8 cellular contexts compared by ENCODE assay signal in the genomic region with DNA sequence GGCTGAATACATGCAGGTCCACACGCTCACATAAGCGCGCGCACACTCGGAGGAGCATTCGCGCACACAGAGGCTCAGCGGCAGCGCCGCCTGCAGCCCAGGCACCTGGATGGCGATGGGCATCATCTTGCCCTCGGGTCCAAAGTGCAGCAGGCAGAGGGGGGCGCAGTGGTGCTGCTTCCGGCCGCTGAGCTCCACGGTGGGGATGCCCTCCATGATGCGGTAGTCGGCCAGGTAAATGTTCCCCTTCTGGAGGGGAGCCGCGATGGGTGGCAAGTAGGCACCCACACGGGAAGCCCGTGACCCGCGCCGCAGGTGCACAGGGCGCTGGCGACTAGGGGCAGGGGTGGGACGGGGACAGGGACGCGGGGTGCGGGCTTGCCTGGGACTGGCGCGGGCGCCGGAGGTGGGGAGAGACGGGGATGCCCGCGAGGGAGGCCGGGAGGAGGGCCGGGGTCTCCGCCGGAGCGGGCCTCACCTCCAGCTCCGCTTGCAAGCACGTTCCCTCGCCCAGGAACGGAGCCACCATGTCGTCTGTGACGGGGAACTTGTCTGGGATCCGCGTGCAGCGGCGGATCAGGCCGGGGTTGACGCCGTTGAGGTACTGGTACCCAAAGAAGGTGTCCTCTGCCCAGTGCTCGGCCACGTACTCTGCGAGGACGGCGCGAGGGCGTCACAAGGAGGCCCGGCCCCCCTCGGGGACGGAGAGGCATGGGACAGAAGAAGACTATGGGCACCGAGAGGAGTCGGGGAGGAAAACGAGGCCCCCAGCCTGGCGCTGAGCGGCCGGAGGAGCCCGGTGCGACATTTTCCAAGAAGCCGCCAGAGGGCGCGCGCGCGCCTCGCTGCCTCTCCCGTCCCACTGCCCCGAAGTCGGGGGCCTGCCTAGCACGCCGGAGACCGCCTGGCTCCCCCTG. TPM values are rescaled to one million over a fixed set of nuclear protein-coding genes. Genes with fewer than 3 reads are reported as not detected.
DNase-seq lines count a peak whose midpoint lies in the region; ATAC-seq and TF ChIP-seq lines count a peak whose summit lies in the region.

No MANE protein-coding gene starts in this region.

- H3K27ac Mint-ChIP-seq in Calu3 (ENCODE audit: unreplicated experiment) (no peak overlapping the region), chondrocyte (ENCODE audit: unreplicated experiment) (no peak overlapping the region)

- peaks cover 7% of the 10 kb centered on the region for H3K4me1 ChIP-seq in HEK293 (ENCODE audit: control insufficient read depth, insufficient read depth, low read length)

- POLR2A ChIA-PET in HEK293 (lab: Yijun Ruan, JAX): interaction anchor here (0.6 to 1.3 kb wide), 11 partner anchors 9 to 304 kb away, joined by 3 to 7 read pairs (median 3); partner anchors contain the start of gene CTC1

- peak overlapping the region; percentile 55 for H3K4me3 ChIP-seq in HEK293 (ENCODE audit: low read depth, low read length)

- H3K27me3 Mint-ChIP-seq in Calu3 (ENCODE audit: unreplicated experiment) (peaks cover 47% of the 10 kb centered on the region), chondrocyte (ENCODE audit: low read depth) (peaks cover 36% of the 10 kb centered on the region)

- BruUV-seq in Calu3 (replicated peaks; lab: Mats Ljungman, UMichigan): no TSS peak

- peak; percentile 84 for ATAC-seq in left colon
- no peak for ATAC-seq in HG03521 (IDR thresholded peaks at IDR 0.05; ENCODE audit: unreplicated experiment)

- no peaks in the 10 kb centered on the region for H3K4me1 Mint-ChIP-seq in Calu3 (ENCODE audit: low read depth, unreplicated experiment)
- peaks cover 8% of the 10 kb centered on the region for H3K4me1 Mint-ChIP-seq in chondrocyte (ENCODE audit: low read depth)

- intact Hi-C loops in Calu3 (cut with micrococcal nuclease; ENCODE audit: unreplicated experiment) (loop anchor here (5.0 kb wide), 1 partner anchor 38 kb away; the partner anchor contains the start of gene ALOXE3), left colon (cut with DNase I, micrococcal nuclease) (loop anchor here in 1 of 2 donors (10.0 kb wide), 1 partner anchor 225 kb away; no protein-coding TSS in a partner anchor)

- DNase-seq in Calu3 (peak; percentile 75), NCI-H2171 treated with DMSO at 0.1 percent for 48 hours (lab: John Stamatoyannopoulos, UW) (peak; percentile 88), chondrocyte (ENCODE audit: low spot score) (no peak), left colon (peak; percentile 62 to 80)
- DNase-seq in activated CD4-positive, alpha-beta T cell treated with anti-CD3 and anti-CD28 coated beads for 1 hour: peak; percentile 68
- DNase-seq in stimulated activated CD4-positive, alpha-beta T cell treated with anti-CD3 and anti-CD28 coated beads, Interleukin-1b, Interleukin-23, amount 100 ng/mL, for 4 hours (ENCODE audit: low read depth in 2 of 2): peak; percentile 76 to 78

- H3K9me3 ChIP-seq in HEK293 (ENCODE audit: control insufficient read depth, insufficient read depth, low read depth, low read length): no peaks in the 10 kb centered on the region; the same call in 1 of the 2 replicates

- no peaks in the 10 kb centered on the region for H3K36me3 Mint-ChIP-seq in Calu3 (ENCODE audit: insufficient read depth, unreplicated experiment)
- no peaks in the 10 kb centered on the region for H3K36me3 Mint-ChIP-seq in chondrocyte (ENCODE audit: low read depth)

- TF ChIP-seq CTCF in Calu3 (IDR thresholded peaks at IDR 0.05; ENCODE audit: unreplicated experiment) (peak; percentile 58), HEK293 (tag by site-specific recombination; IDR thresholded peaks at IDR 0.05) (peak; percentile 99), chondrocyte (IDR thresholded peaks at IDR 0.05) (peak; percentile 93)

- H3K4me3 Mint-ChIP-seq in Calu3 (ENCODE audit: low read depth, unreplicated experiment): peak overlapping the region; percentile 67
- H3K4me3 Mint-ChIP-seq in chondrocyte (ENCODE audit: unreplicated experiment): peak overlapping the region; percentile 75

- peak overlapping the region; percentile 79 for H3K27ac ChIP-seq in HEK293 (ENCODE audit: extremely low read depth, low read depth, low read length)

- peaks cover 0 to 5% of the 10 kb centered on the region in 2 experiments; a peak in 1 of 3 replicates for H3K36me3 ChIP-seq in HEK293 (ENCODE audit: control insufficient read depth in 2 of 2, insufficient read depth in 1 of 2, low read length in 2 of 2)

- CTCF ChIA-PET in Calu3 (lab: Charles Lee) (interaction anchor here (0.8 to 0.9 kb wide), 2 partner anchors 13 to 39 kb away, joined by 3 read pairs; no protein-coding TSS in a partner anchor), HEK293 (lab: Yijun Ruan, JAX) (interaction anchor here (0.5 to 27.3 kb wide), 22 partner anchors 9 to 979 kb away, joined by 3 to 561 read pairs (median 4); partner anchors contain the start of genes ALOX12B and ALOXE3)

- no peaks in the 10 kb centered on the region for H3K9me3 Mint-ChIP-seq in Calu3 (ENCODE audit: low read depth, unreplicated experiment)
- no peaks in the 10 kb centered on the region for H3K9me3 Mint-ChIP-seq in chondrocyte (ENCODE audit: low read depth)

TF ChIP-seq in HEK293, 187 proteins besides CTCF, POLR2A, EP300 and RAD21 (continues in another document):
- TF ChIP-seq SALL2 (tag by site-specific recombination; IDR thresholded peaks at IDR 0.05; ENCODE audit: borderline replicate concordance) (no peak), ZFP3 (tag by site-specific recombination; IDR thresholded peaks at IDR 0.05; ENCODE audit: low read depth) (no peak), ZNF146 (tag by site-specific recombination; IDR thresholded peaks at IDR 0.05) (0 out of 2 replicates have a peak, but pooled peaks have one; percentile 3), ZNF629 (tag by site-specific recombination; IDR thresholded peaks at IDR 0.05) (peak; percentile 55), ZNF561 (tag by site-specific recombination; IDR thresholded peaks at IDR 0.05; ENCODE audit: borderline replicate concordance) (peak; percentile 75; the same call in 1 of the 2 replicates), YY1 (tag by site-specific recombination; IDR thresholded peaks at IDR 0.05) (no peak; the same call in none of the 2 replicates), ZNF670 (tag by site-specific recombination; IDR thresholded peaks at IDR 0.05; ENCODE audit: low read depth) (no peak), ZBTB7A (tag by site-specific recombination; IDR thresholded peaks at IDR 0.05; ENCODE audit: low read depth) (peak; percentile 66), ZNF518A (tag by site-specific recombination; conservative IDR thresholded peaks at IDR 0.05; ENCODE audit: low read depth) (0 out of 2 replicates have a peak, but pooled peaks have one; percentile 11), ZNF335 (tag by site-specific recombination; conservative IDR thresholded peaks at IDR 0.05) (peak; percentile 90), SP2 (tag by site-specific recombination; IDR thresholded peaks at IDR 0.05) (peak; percentile 12; the same call in 1 of the 2 replicates)

RNA-seq across cellular contexts. Expression of gene ALOX12B, which starts 8.0 kb away (rescaled TPM):
- total RNA-seq in Calu3 (2022): not detected in 2 replicates
- total RNA-seq in chondrocyte: 0.17 TPM in 1 of 3 replicates, not detected in the others
- total RNA-seq in left colon: under 1 TPM in 1 of 2 donors, not detected in 1; 0.82 TPM

RNA-seq across cellular contexts. Expression of gene ALOXE3, which starts 38.8 kb away (rescaled TPM):
- 0.20 TPM in 1 of 2 replicates, not detected in the other for total RNA-seq in Calu3 (2022)
- total RNA-seq in chondrocyte: 0.12 to 0.13 TPM (median 0.12 TPM) in 3 replicates
- not detected for total RNA-seq in left colon

RNA-seq across cellular contexts. Expression of gene ALOX15B, which starts 40.7 kb away (rescaled TPM):
- not detected in 2 replicates for total RNA-seq in Calu3 (2022)
- not detected in 3 replicates for total RNA-seq in chondrocyte
- total RNA-seq in left colon: 1 to 10 TPM in 1 of 2 donors, under 1 TPM in 1; 0.55 to 2.5 TPM

RNA-seq across cellular contexts. Expression of gene HES7, which starts 44.4 kb away (rescaled TPM):
- total RNA-seq in Calu3 (2022) (0.28 and 0.69 TPM in 2 replicates), chondrocyte (0.51 to 1.5 TPM (median 0.70 TPM) in 3 replicates), left colon (not detected)
